23 cellular contexts compared by ENCODE assay signal in genomic region chr7:4438723-4439245, GRCh38.
DNase-seq lines count a peak whose midpoint lies in the region; ATAC-seq, FAIRE-seq and TF ChIP-seq lines count a peak whose summit lies in the region.
"Had no signal": no experiment of that assay in that cellular context is flagged by ENCODE, and none has a peak within 500 bp of the region (broad histone marks: within the 10 kb centered on the region; RNA-seq: fewer than 3 reads in every experiment).

No MANE protein-coding gene starts in this region.

- DNase-seq in left ventricle myocardium inferior (no peak), left cardiac atrium (no peak), K562 (ENCODE audit: extremely low read depth in 1 of 4, low spot score in 3 of 4) (no peak), endodermal cell (no peak), gastrocnemius medialis (no peak), hepatic stellate cell (ENCODE audit: low spot score) (no peak), type B pancreatic cell (ENCODE audit: extremely low spot score, unreplicated experiment) (no peak), HTR-8/SVneo (ENCODE audit: insufficient read length, low spot score) (no peak)
- DNase-seq: AML-193; CD4-positive, alpha-beta T cell; CD8-positive, alpha-beta T cell; DMS 273 treated with DMSO at 0.1 percent for 48 hours; DMS153; DMS79 treated with DMSO at 0.1 percent for 48 hours; GF-D8 had no signal

- no peak overlapping the region for H3K9ac ChIP-seq in K562 (ENCODE audit: insufficient read depth in 1 of 2, low read depth in 2 of 2, low read length in 2 of 2)
- H3K9ac ChIP-seq in endodermal cell (ENCODE audit: extremely low read depth, low read length, poor library complexity, severe bottlenecking), result no peak overlapping the region
- H3K9ac ChIP-seq: BLaER1 treated with 17β-estradiol and CSF1 and Interleukin-3, amounts not matched to agents 10 nM and 100 nM had no signal

- H3K4me3 ChIP-seq in left ventricle myocardium inferior (no peak overlapping the region), K562 (no peak overlapping the region), endodermal cell (ENCODE audit: low read length) (peak overlapping the region; percentile 60), gastrocnemius medialis (no peak overlapping the region)
- H3K4me3 ChIP-seq: A549; BLaER1 treated with 17β-estradiol and CSF1 and Interleukin-3, amounts not matched to agents 10 nM and 100 nM had no signal

- H2AFZ ChIP-seq in K562 (ENCODE audit: low read depth, low read length), result no peak overlapping the region

- H3K4me3 Mint-ChIP-seq in endodermal cell, result no peak overlapping the region
- no peak overlapping the region for H3K4me3 Mint-ChIP-seq in type B pancreatic cell
- H3K4me3 Mint-ChIP-seq: B cell; CD4-positive, alpha-beta T cell; CD8-positive, alpha-beta T cell had no signal

- H3K79me2 ChIP-seq in K562 (ENCODE audit: control insufficient read depth, insufficient read depth, low read length), result no peaks in the 10 kb centered on the region

- ATAC-seq in left cardiac atrium (no peak), K562 (no peak), gastrocnemius medialis (no peak)
- ATAC-seq: A549; CD8-positive, alpha-beta T cell had no signal

- in situ Hi-C loops in K562 (cut with MboI) (no loop called here), gastrocnemius medialis (cut with MboI; ENCODE audit: low sequenced_read_pairs in 4 of 4) (no loop called here)

- no peaks in the 10 kb centered on the region for H3K9me1 ChIP-seq in K562 (ENCODE audit: control insufficient read depth, insufficient read depth, low read length)

- WGBS in K562 (ENCODE audit: insufficient coverage, low coverage, missing lambda C conversion rate), result 10% methylated on average over 1 of the region's 1 CpG
- WGBS in endodermal cell (ENCODE audit: insufficient coverage in 1 of 2, insufficient read length in 1 of 2), 2 experiments, result 93% methylated on average over 1 of the region's 1 CpG; no CpG with 5 or more reads in 1 of the 2 experiments

- CTCF ChIA-PET in K562 (lab: Yijun Ruan, JAX; ENCODE audit: low intra/inter-chr PET ratio), result no interaction called here

- intact Hi-C loops in left ventricle myocardium inferior (cut with micrococcal nuclease) (no loop called here), left cardiac atrium (cut with DNase I) (no loop called here), K562 (cut with micrococcal nuclease) (no loop called here), gastrocnemius medialis (cut with DNase I; ENCODE audit: low total_unique reads) (no loop called here)

- peaks cover 12% of the 10 kb centered on the region for H3K27me3 ChIP-seq in left ventricle myocardium inferior (ENCODE audit: low read depth)
- peaks cover 0 to 6% of the 10 kb centered on the region in 2 experiments; a peak in 1 of 5 replicates for H3K27me3 ChIP-seq in K562 (ENCODE audit: control insufficient read depth in 2 of 2, insufficient read depth in 2 of 2, low read length in 2 of 2)
- no peaks in the 10 kb centered on the region for H3K27me3 ChIP-seq in endodermal cell (ENCODE audit: control insufficient read depth, insufficient read depth, low read length, poor library complexity, severe bottlenecking)
- H3K27me3 ChIP-seq in gastrocnemius medialis, result no peaks in the 10 kb centered on the region
- H3K27me3 ChIP-seq: BLaER1 treated with 17β-estradiol and CSF1 and Interleukin-3, amounts not matched to agents 10 nM and 100 nM had no signal

- H3K36me3 ChIP-seq in left ventricle myocardium inferior, result no peaks in the 10 kb centered on the region
- no peaks in the 10 kb centered on the region for H3K36me3 ChIP-seq in K562 (ENCODE audit: control insufficient read depth, insufficient read depth, low read length)
- no peaks in the 10 kb centered on the region for H3K36me3 ChIP-seq in endodermal cell (ENCODE audit: control insufficient read depth, insufficient read depth, low read length)
- no peaks in the 10 kb centered on the region for H3K36me3 ChIP-seq in gastrocnemius medialis
- H3K36me3 ChIP-seq: BLaER1 treated with 17β-estradiol and CSF1 and Interleukin-3, amounts not matched to agents 10 nM and 100 nM had no signal

- FAIRE-seq in K562 (lab: Jason Lieb, UNC), result no peak
- FAIRE-seq in HTR-8/SVneo (lab: Jason Lieb, UNC), result no peak
- FAIRE-seq: A549, G401.6, GM12891, GM19239 had no signal

- no peaks in the 10 kb centered on the region for H3K36me3 Mint-ChIP-seq in endodermal cell (ENCODE audit: low read depth)
- H3K36me3 Mint-ChIP-seq in type B pancreatic cell, result no peaks in the 10 kb centered on the region
- H3K36me3 Mint-ChIP-seq: CD8-positive, alpha-beta T cell had no signal

- H3K9me3 ChIP-seq in left ventricle myocardium inferior (replicated peaks) (peaks cover 4% of the 10 kb centered on the region), K562 (replicated peaks; ENCODE audit: control insufficient read depth, insufficient read depth, low read depth, low read length) (peaks cover 2% of the 10 kb centered on the region; the same call in 1 of the 2 replicates), endodermal cell (ENCODE audit: control insufficient read depth, low read length) (peaks cover 56% of the 10 kb centered on the region), gastrocnemius medialis (no peaks in the 10 kb centered on the region)
- H3K9me3 ChIP-seq: A549; BLaER1 treated with 17β-estradiol and CSF1 and Interleukin-3, amounts not matched to agents 10 nM and 100 nM had no signal

- H3K4me2 ChIP-seq in K562 (ENCODE audit: insufficient read depth, low read length), result no peak overlapping the region
- H3K4me2 ChIP-seq: A549; BLaER1 treated with 17β-estradiol and CSF1 and Interleukin-3, amounts not matched to agents 10 nM and 100 nM had no signal

- POLR2A ChIA-PET in K562 (lab: Yijun Ruan, JAX), result no interaction called here

- peaks cover 10% of the 10 kb centered on the region for H3K27me3 Mint-ChIP-seq in endodermal cell (ENCODE audit: insufficient read depth)
- H3K27me3 Mint-ChIP-seq in type B pancreatic cell, result peaks cover 21% of the 10 kb centered on the region
- H3K27me3 Mint-ChIP-seq: B cell had no signal

- peak overlapping the region; percentile 47 for H3K27ac ChIP-seq in left ventricle myocardium inferior (replicated peaks)
- no peak overlapping the region for H3K27ac ChIP-seq in K562 (ENCODE audit: extremely low read depth, low read depth, low read length)
- no peak overlapping the region for H3K27ac ChIP-seq in endodermal cell (ENCODE audit: low read depth, low read length)
- peak overlapping the region in 3 of 4 donors; percentile 34 to 65 (median 39) for H3K27ac ChIP-seq in gastrocnemius medialis
- H3K27ac ChIP-seq: 22Rv1; A549; BLaER1 treated with 17β-estradiol and CSF1 and Interleukin-3, amounts not matched to agents 10 nM and 100 nM; C4-2B had no signal

- H3K4me1 Mint-ChIP-seq in endodermal cell, result peaks cover 21% of the 10 kb centered on the region
- peaks cover 27% of the 10 kb centered on the region for H3K4me1 Mint-ChIP-seq in type B pancreatic cell (ENCODE audit: unreplicated experiment)
- H3K4me1 Mint-ChIP-seq: B cell had no signal

- no peaks in the 10 kb centered on the region for H4K20me1 ChIP-seq in K562 (replicated peaks; ENCODE audit: control insufficient read depth, insufficient read depth, low read length)
- H4K20me1 ChIP-seq: BLaER1 treated with 17β-estradiol and CSF1 and Interleukin-3, amounts not matched to agents 10 nM and 100 nM had no signal

- no peak for TF ChIP-seq POLR2A in K562 (conservative IDR thresholded peaks at IDR 0.05)
- no peak for TF ChIP-seq POLR2A in gastrocnemius medialis (IDR thresholded peaks at IDR 0.05)

- no peaks in the 10 kb centered on the region for H3K4me1 ChIP-seq in left ventricle myocardium inferior
- no peaks in the 10 kb centered on the region for H3K4me1 ChIP-seq in K562 (replicated peaks in 1 of 2; ENCODE audit: control insufficient read depth in 2 of 2, insufficient read depth in 2 of 2, low read length in 2 of 2)
- no peaks in the 10 kb centered on the region for H3K4me1 ChIP-seq in endodermal cell (ENCODE audit: control insufficient read depth, insufficient read depth, low read length)
- no peaks in the 10 kb centered on the region for H3K4me1 ChIP-seq in gastrocnemius medialis
- H3K4me1 ChIP-seq: BLaER1 treated with 17β-estradiol and CSF1 and Interleukin-3, amounts not matched to agents 10 nM and 100 nM had no signal

- no peak for TF ChIP-seq CTCF in left ventricle myocardium inferior (IDR thresholded peaks at IDR 0.05; ENCODE audit: borderline replicate concordance)
- TF ChIP-seq CTCF in K562 (IDR thresholded peaks at IDR 0.05 in 2 of 3, conservative IDR thresholded peaks at IDR 0.05 in 1 of 3; ENCODE audit: insufficient read depth in 2 of 3, low read depth in 1 of 3, low read length in 3 of 3), result no peak
- no peak for TF ChIP-seq CTCF in endodermal cell (conservative IDR thresholded peaks at IDR 0.05)
- TF ChIP-seq CTCF in gastrocnemius medialis (IDR thresholded peaks at IDR 0.05 in 4 of 5, conservative IDR thresholded peaks at IDR 0.05 in 1 of 5), result no peak
- TF ChIP-seq CTCF in type B pancreatic cell (conservative IDR thresholded peaks at IDR 0.05), result no peak

- peaks cover 19% of the 10 kb centered on the region for H3K9me3 Mint-ChIP-seq in endodermal cell
- no peaks in the 10 kb centered on the region for H3K9me3 Mint-ChIP-seq in type B pancreatic cell
- H3K9me3 Mint-ChIP-seq: CD4-positive, alpha-beta T cell; CD8-positive, alpha-beta T cell had no signal

- H3K27ac Mint-ChIP-seq in endodermal cell (no peak overlapping the region), type B pancreatic cell (no peak overlapping the region)
- H3K27ac Mint-ChIP-seq: B cell; CD4-positive, alpha-beta T cell; CD8-positive, alpha-beta T cell had no signal

- no peak for TF ChIP-seq RAD21 in K562 (CRISPR knock-in tag; conservative IDR thresholded peaks at IDR 0.05 in 1 of 2, IDR thresholded peaks at IDR 0.05 in 1 of 2)

- no TSS peak for BruUV-seq in K562 (replicated peaks; lab: Mats Ljungman, UMichigan)

- TF ChIP-seq EP300 in K562 (IDR thresholded peaks at IDR 0.05; ENCODE audit: low read length), result no peak

TF ChIP-seq in K562, 482 proteins besides CTCF, POLR2A, EP300 and RAD21 (continues in another document):
- TF ChIP-seq NCOA2 (IDR thresholded peaks at IDR 0.05; ENCODE audit: partially characterized antibody in 2 of 2), result no peak
- no peak for TF ChIP-seq GABPB2 (CRISPR knock-in tag; conservative IDR thresholded peaks at IDR 0.05)
- TF ChIP-seq NONO (IDR thresholded peaks at IDR 0.05; ENCODE audit: low read depth in 2 of 2, low read length in 1 of 2), result no peak
- TF ChIP-seq HDGF (IDR thresholded peaks at IDR 0.05), result no peak
- no peak for TF ChIP-seq PHF21A (IDR thresholded peaks at IDR 0.05; ENCODE audit: borderline replicate concordance, low read depth)
- TF ChIP-seq GATAD2A (IDR thresholded peaks at IDR 0.05), result 0 out of 2 replicates have a peak, but pooled peaks have one; percentile 13
- TF ChIP-seq CHD4 (IDR thresholded peaks at IDR 0.05; ENCODE audit: insufficient read depth, insufficient replicate concordance, low read depth, low read length, poor library complexity, severe bottlenecking), result no peak
- no peak for TF ChIP-seq PPARD (CRISPR knock-in tag; IDR thresholded peaks at IDR 0.05)
- TF ChIP-seq DACH1 (IDR thresholded peaks at IDR 0.05; ENCODE audit: partially characterized antibody), result peak; percentile 83
- TF ChIP-seq FOXM1 (IDR thresholded peaks at IDR 0.05; ENCODE audit: low read depth), result no peak
- no peak for TF ChIP-seq FOXM1 (CRISPR knock-in tag; IDR thresholded peaks at IDR 0.05; ENCODE audit: low read depth)

Comparison
In these comparisons a context has a peak if more than half of its experiments do, and no peak if none do; other contexts are left out.
1. H3K27ac ChIP-seq: peak in left ventricle myocardium inferior (single experiment) and gastrocnemius medialis (3 of 4); none in K562 (single experiment) and endodermal cell (single experiment).